30 cellular contexts compared by ENCODE assay signal in genomic region chr3:144818973-144819372, GRCh38.
"Had no signal": no experiment of that assay in that cellular context is flagged by ENCODE, and none has a peak within 500 bp of the region (broad histone marks: within the 10 kb centered on the region; RNA-seq: fewer than 3 reads in every experiment).

No MANE protein-coding gene starts in this region.

- H3K4me2 ChIP-seq: KMS-11 had no signal

- DNase-seq: Karpas-422, Kasumi-1, MG63, MM.1S, MV-4-11, NCI-H1048, NCI-H1092, NCI-H1092 treated with DMSO at 0.1 percent for 48 hours, NCI-H1105, NCI-H1105 treated with DMSO at 0.1 percent for 48 hours, NCI-H1417 treated with DMSO at 0.1 percent for 48 hours, NCI-H1436, NCI-H1436 treated with DMSO at 0.1 percent for 48 hours, NCI-H1694, NCI-H1694 treated with DMSO at 0.1 percent for 48 hours, NCI-H187, NCI-H187 treated with DMSO at 0.1 percent for 48 hours, NCI-H1930, NCI-H2029, NCI-H2029 treated with DMSO at 0.1 percent for 48 hours, NCI-H2081, NCI-H2081 treated with DMSO at 0.1 percent for 48 hours, NCI-H2107, NCI-H2171, NCI-H226, NCI-H345, NCI-H510A, NCI-H510A treated with DMSO at 0.1 percent for 48 hours, NCI-H524 had no signal

- H3K9ac ChIP-seq: KMS-11 had no signal

- H3K4me3 ChIP-seq: MG63 had no signal

- H3K27ac ChIP-seq: KMS-11 had no signal

- H3K9me3 ChIP-seq: MG63 had no signal

- H3K27me3 ChIP-seq: MG63 had no signal

- H3K36me3 ChIP-seq: MG63 had no signal
